ENCODE assay signal across 8 cellular contexts in genomic region chr14:21436567-21437062, GRCh38. TPM values are rescaled to one million over a fixed set of nuclear protein-coding genes. Genes with fewer than 3 reads are reported as not detected.
DNase-seq lines count a peak whose midpoint lies in the region; ATAC-seq and TF ChIP-seq lines count a peak whose summit lies in the region.

No MANE protein-coding gene starts in this region.

- H3K9me3 Mint-ChIP-seq in natural killer cell: no peaks in the 10 kb centered on the region

- in situ Hi-C loops in GM13977 (cut with MboI; ENCODE audit: low pct_unique_long_range_greater_than_20kb, low sequenced_read_pairs, unreplicated experiment): no loop called here

- peak overlapping the region; percentile 65 for H3K4me3 ChIP-seq in GM12864 (ENCODE audit: low read depth, low read length)
- H3K4me3 ChIP-seq in dorsolateral prefrontal cortex: peak overlapping the region; percentile 51 to 98 (median 87)

- H3K36me3 Mint-ChIP-seq in natural killer cell: no peaks in the 10 kb centered on the region

- peak overlapping the region; percentile 89 for H3K4me3 Mint-ChIP-seq in natural killer cell

- H3K27ac Mint-ChIP-seq in natural killer cell: peak overlapping the region; percentile 86 to 96

- H3K4me1 Mint-ChIP-seq in natural killer cell: peaks cover 37 to 58% of the 10 kb centered on the region in 2 donors

- no peaks in the 10 kb centered on the region for H3K27me3 Mint-ChIP-seq in natural killer cell (ENCODE audit: low read depth in 2 of 2)

- no peak for DNase-seq in GM12864 (ENCODE audit: low read depth)
- DNase-seq in LHCN-M2 (ENCODE audit: low read depth): peak; percentile 1
- no peak for DNase-seq in dorsolateral prefrontal cortex
- no peak for DNase-seq in natural killer cell
- DNase-seq in GM13977 (ENCODE audit: low spot score): no peak
- DNase-seq in stimulated activated CD4-positive, alpha-beta T cell treated with anti-CD3 and anti-CD28 coated beads, Interleukin-2, amount 100 ng/mL, for 48 hours: no peak
- no peak for DNase-seq in NCI-H2227 treated with DMSO at 0.1 percent for 48 hours (lab: John Stamatoyannopoulos, UW)

- H3K27me3 ChIP-seq in dorsolateral prefrontal cortex: no peaks in the 10 kb centered on the region

- ATAC-seq in natural killer cell (peak in 1 of 3 donors; percentile 18), HG02870 (IDR thresholded peaks at IDR 0.05; ENCODE audit: unreplicated experiment) (no peak)

- TF ChIP-seq CTCF in GM12864 (IDR thresholded peaks at IDR 0.05; ENCODE audit: low read depth, low read length, missing control alignments): no peak
- TF ChIP-seq CTCF in dorsolateral prefrontal cortex (IDR thresholded peaks at IDR 0.05 in 54 of 56, conservative IDR thresholded peaks at IDR 0.05 in 2 of 56; ENCODE audit: low read depth in 1 of 56, partially characterized antibody in 56 of 56): no peak
- no peak for TF ChIP-seq CTCF in natural killer cell (IDR thresholded peaks at IDR 0.05)
- TF ChIP-seq CTCF in GM13977 (IDR thresholded peaks at IDR 0.05; ENCODE audit: extremely low read depth, insufficient read depth, missing control alignments): no peak

- peak overlapping the region in 54 of 59 donors; percentile 19 to 96 (median 90) for H3K27ac ChIP-seq in dorsolateral prefrontal cortex

- intact Hi-C loops in dorsolateral prefrontal cortex (cut with DNase I): loop anchor here (1.0 to 5.0 kb wide), 4 partner anchors 20 to 49 kb away; partner anchors contain the start of genes CHD8 (in 2 of the 2), RAB2B (in 2 of the 2) and TOX4 (in 2 of the 2)
- intact Hi-C loops in natural killer cell (cut with micrococcal nuclease): loop anchor here (1.0 to 2.0 kb wide), 6 partner anchors 20 to 168 kb away; partner anchors contain the start of genes CHD8, HNRNPC, SUPT16H and TOX4

RNA-seq across cellular contexts. Expression of gene CHD8, which starts 19.3 kb away (rescaled TPM):
- total RNA-seq in LHCN-M2 (2014; rRNA removed): 49.1 and 50.1 TPM in 2 replicates
- polyA plus RNA-seq in LHCN-M2 (2012): 32.5 TPM
- total RNA-seq in dorsolateral prefrontal cortex: 100 to 1,000 TPM in 59 of 120 experiments, 10 to 100 TPM in 61; 81.7 to 123 (median 99.9) TPM
- 100 to 1,000 TPM; 150 to 167 (median 162) TPM for total RNA-seq in natural killer cell

RNA-seq across cellular contexts. Expression of gene RAB2B, which starts 40.1 kb away (rescaled TPM):
- total RNA-seq in LHCN-M2 (2014; rRNA removed) (36.5 and 39.9 TPM in 2 replicates), dorsolateral prefrontal cortex (10 to 100 TPM; 27.7 to 58.6 (median 42.6) TPM), natural killer cell (10 to 100 TPM; 43.3 to 64.7 (median 50.9) TPM)
- 15.5 TPM for polyA plus RNA-seq in LHCN-M2 (2012)

RNA-seq across cellular contexts. Expression of gene TOX4, which starts 40.4 kb away (rescaled TPM):
- total RNA-seq in LHCN-M2 (2014; rRNA removed) (30.7 and 44.7 TPM in 2 replicates), dorsolateral prefrontal cortex (100 to 1,000 TPM in 24 of 120 experiments, 10 to 100 TPM in 96; 64.5 to 139 (median 90.9) TPM), natural killer cell (100 to 1,000 TPM; 103 to 123 (median 123) TPM)
- polyA plus RNA-seq in LHCN-M2 (2012): 69.9 TPM

RNA-seq across cellular contexts. Expression of gene SUPT16H, which starts 52.8 kb away (rescaled TPM):
- total RNA-seq in LHCN-M2 (2014; rRNA removed) (123 and 132 TPM in 2 replicates), dorsolateral prefrontal cortex (10 to 100 TPM; 40.1 to 82.6 (median 62.0) TPM), natural killer cell (10 to 100 TPM; 60.3 to 72.6 (median 65.1) TPM)
- polyA plus RNA-seq in LHCN-M2 (2012): 52.7 TPM
